Comparison of ENCODE assay signal across 17 cellular contexts in genomic region chr7:33907625-33908024, GRCh38. TPM values are rescaled to one million over a fixed set of nuclear protein-coding genes. Genes with fewer than 3 reads are reported as not detected.
"Had no signal": no experiment of that assay in that cellular context is flagged by ENCODE, and none has a peak within 500 bp of the region (broad histone marks: within the 10 kb centered on the region; RNA-seq: fewer than 3 reads in every experiment).

No MANE protein-coding gene starts in this region.

- ATAC-seq: activated CD8-positive, alpha-beta memory T cell treated with anti-CD3 and anti-CD28 coated beads, Interleukin-2, amount 10 ng/mL, durations not matched to agents 7 days and 5 days; gastroesophageal sphincter; heart right ventricle; left ventricle myocardium superior; natural killer cell treated with Interleukin-12 subunit alpha and Interleukin-12 subunit beta and Interleukin-15 and Interleukin-18, amount 100 ng/mL, for 72 hours; stimulated activated naive B cell treated with anti-CD40 and anti-IgM and Interleukin-4, amounts not matched to agents 10 μg/mL and 1 μg/mL and 100 μg/mL, for 72 hours had no signal

- H3K4me3 ChIP-seq: gastroesophageal sphincter, heart right ventricle, sigmoid colon, thoracic aorta had no signal

- H3K36me3 ChIP-seq: gastroesophageal sphincter, heart right ventricle, sigmoid colon, thoracic aorta, upper lobe of left lung had no signal

- DNase-seq: activated B cell treated with CpG ODN at 0.5 μM for 24 hours; activated CD4-positive, alpha-beta memory T cell treated with anti-CD3 and anti-CD28 coated beads, Interleukin-2, amount 10 ng/mL, durations not matched to agents 7 days and 5 days; activated CD4-positive, alpha-beta T cell treated with anti-CD3 and anti-CD28 coated beads for 48 hours; activated CD8-positive, alpha-beta memory T cell treated with anti-CD3 and anti-CD28 coated beads, Interleukin-2, amount 10 ng/mL, durations not matched to agents 7 days and 5 days; amygdala; heart right ventricle; kidney glomerular epithelial cell; left ventricle myocardium superior; nucleus accumbens; posterior cingulate gyrus; sigmoid colon; stimulated activated CD4-positive, alpha-beta T cell treated with anti-CD3 and anti-CD28 coated beads, Interleukin-4, amount 100 ng/mL, for 4 hours; stimulated activated naive B cell treated with anti-CD40 and anti-IgM and Interleukin-4, amounts not matched to agents 10 μg/mL and 1 μg/mL and 100 μg/mL, for 72 hours; upper lobe of left lung had no signal

- H3K27ac ChIP-seq: gastroesophageal sphincter, heart right ventricle, sigmoid colon, thoracic aorta, upper lobe of left lung had no signal

- H3K9me3 ChIP-seq: gastroesophageal sphincter, heart right ventricle, sigmoid colon, thoracic aorta, upper lobe of left lung had no signal

RNA-seq across cellular contexts. Expression of gene BMPER, which starts 2.3 kb away (rescaled TPM):
- total RNA-seq: activated B cell treated with CpG ODN at 0.5 μM for 24 hours; activated CD4-positive, alpha-beta memory T cell treated with anti-CD3 and anti-CD28 coated beads, Interleukin-2, amount 10 ng/mL, durations not matched to agents 7 days and 5 days; activated CD8-positive, alpha-beta memory T cell treated with anti-CD3 and anti-CD28 coated beads, Interleukin-2, amount 10 ng/mL, durations not matched to agents 7 days and 5 days had no signal
